In the genomic region with DNA sequence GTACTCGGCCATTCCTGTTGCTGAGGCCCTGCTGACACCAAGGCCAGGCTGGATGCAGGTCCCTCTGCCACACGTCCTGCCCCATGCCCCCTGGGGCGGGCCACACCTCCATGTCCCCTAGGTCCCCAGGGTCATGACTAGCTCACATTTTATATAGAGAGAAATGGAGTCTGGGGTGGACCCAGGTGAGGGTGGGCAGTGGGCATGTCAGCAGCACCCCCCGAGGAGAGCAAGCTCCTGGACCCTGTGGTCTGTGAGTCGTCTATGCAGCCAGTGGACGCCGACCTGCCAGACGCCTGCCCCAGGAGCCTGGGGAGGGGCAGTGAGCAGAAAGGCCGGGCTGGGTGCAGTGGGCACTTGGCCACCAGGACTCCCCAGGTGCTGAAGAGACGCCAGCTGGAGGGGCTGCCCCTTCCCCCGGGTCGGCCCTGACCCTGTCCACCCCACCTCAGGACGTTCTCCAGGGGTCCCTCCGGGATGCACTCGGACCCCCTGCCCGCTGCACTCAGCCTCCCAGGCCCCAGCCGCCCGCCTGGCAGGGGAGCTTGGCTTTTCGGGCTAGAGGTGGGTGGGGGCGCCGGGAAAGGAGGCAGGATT, we compare ENCODE assay signal across 7 cellular contexts. TPM values are rescaled to one million over a fixed set of nuclear protein-coding genes. Genes with fewer than 3 reads are reported as not detected.
DNase-seq lines count a peak whose midpoint lies in the region; ATAC-seq and TF ChIP-seq lines count a peak whose summit lies in the region.
"Had no signal": no experiment of that assay in that cellular context is flagged by ENCODE, and none has a peak within 500 bp of the region (broad histone marks: within the 10 kb centered on the region; RNA-seq: fewer than 3 reads in every experiment).

No MANE protein-coding gene starts in this region.

- intact Hi-C loops in IMR-90 (cut with micrococcal nuclease) (loop anchor here (2.0 kb wide), 1 partner anchor 15 kb away; no protein-coding TSS in a partner anchor), gastrocnemius medialis (cut with DNase I; ENCODE audit: low total_unique reads) (loop anchor here (1.0 kb wide), 1 partner anchor 35 kb away; no protein-coding TSS in a partner anchor)

- peak overlapping the region; percentile 75 for H4K91ac ChIP-seq in IMR-90 (ENCODE audit: insufficient read depth, low read depth, low read length)

- peak overlapping the region; percentile 87 for H2AK5ac ChIP-seq in IMR-90 (ENCODE audit: low read depth, low read length)

- peak overlapping the region; percentile 60 for H2BK120ac ChIP-seq in IMR-90 (ENCODE audit: low read depth, low read length)

- no peak for DNase-seq in IMR-90
- peak; percentile 50 for DNase-seq in cerebellar cortex (ENCODE audit: low spot score)
- no peak for DNase-seq in gastrocnemius medialis
- no peak for DNase-seq in BE2C
- DNase-seq: NCI-H524 treated with DMSO at 0.1 percent for 48 hours had no signal

- POLR2A ChIA-PET in IMR-90 (lab: Charles Lee; ENCODE audit: unreplicated experiment): interaction anchor here (0.6 kb wide), 1 partner anchor 13 kb away, joined by 3 read pairs; no protein-coding TSS in a partner anchor

- peak overlapping the region; percentile 88 for H2AK9ac ChIP-seq in IMR-90 (replicated peaks; ENCODE audit: low read depth, low read length, poor library complexity)

- H4K8ac ChIP-seq in IMR-90 (ENCODE audit: low read depth in 2 of 2, low read length in 2 of 2): no peak overlapping the region; a peak in 1 of 4 replicates

- H2BK15ac ChIP-seq in IMR-90 (ENCODE audit: low read depth, low read length): peak overlapping the region; percentile 79; the same call in 1 of the 3 replicates

- H3K14ac ChIP-seq in IMR-90 (replicated peaks; ENCODE audit: low read depth, low read length): no peak overlapping the region

- H3K27me3 ChIP-seq in IMR-90 (ENCODE audit: control insufficient read depth, insufficient read depth, low read length) (no peaks in the 10 kb centered on the region), gastrocnemius medialis (peaks cover 61 to 75% (median 73%) of the 10 kb centered on the region in 3 donors), BE2C (peaks cover 5% of the 10 kb centered on the region; the same call in 1 of the 2 replicates)

- H3K9me3 ChIP-seq in IMR-90 (ENCODE audit: control insufficient read depth, insufficient read depth, low read length) (no peaks in the 10 kb centered on the region), gastrocnemius medialis (no peaks in the 10 kb centered on the region), BE2C (no peaks in the 10 kb centered on the region)

- WGBS in IMR-90 (ENCODE audit: extremely low coverage in 2 of 2, insufficient read length in 1 of 2), 2 experiments: 61% methylated on average over 5 of the region's 21 CpGs; no CpG with 5 or more reads in 1 of the 2 experiments

- peak overlapping the region; percentile 78; the same call in 1 of the 2 replicates for H3K4ac ChIP-seq in IMR-90 (ENCODE audit: low read depth, low read length)

- H3K79me1 ChIP-seq in IMR-90 (ENCODE audit: low read depth in 1 of 2, low read length in 2 of 2): 0 out of 4 replicates have a peak, but pooled peaks cover 0 to 5% of the 10 kb centered on the region in 2 experiments

- no peak overlapping the region for H3K23ac ChIP-seq in IMR-90 (ENCODE audit: low read depth, low read length)

- H3K4me3 ChIP-seq in IMR-90 (ENCODE audit: insufficient read depth, low read depth, low read length) (no peak overlapping the region), gastrocnemius medialis (peak overlapping the region; percentile 23 to 68 (median 50)), BE2C (ENCODE audit: low read depth, low read length) (no peak overlapping the region)

- peak overlapping the region; percentile 51 for H2AFZ ChIP-seq in IMR-90 (replicated peaks; ENCODE audit: low read length, poor library complexity)

- no peak overlapping the region for H3K56ac ChIP-seq in IMR-90 (ENCODE audit: extremely low read depth, insufficient read depth, low read length)

- TF ChIP-seq POLR2A in IMR-90 (IDR thresholded peaks at IDR 0.05; ENCODE audit: low read depth, low read length) (no peak), gastrocnemius medialis (IDR thresholded peaks at IDR 0.05) (no peak)

- no TSS peak for BruUV-seq in IMR-90 (replicated peaks; lab: Mats Ljungman, UMichigan)

- dilution Hi-C loops in IMR-90 (cut with HindIII; ENCODE audit: low sequenced_read_pairs, unreplicated experiment): no loop called here

- H3K9ac ChIP-seq in IMR-90 (ENCODE audit: low read depth, low read length): no peak overlapping the region

- peak overlapping the region; percentile 41 for H2BK5ac ChIP-seq in IMR-90 (ENCODE audit: low read depth, low read length, poor library complexity, severe bottlenecking)

- H3K18ac ChIP-seq in IMR-90 (ENCODE audit: low read depth, low read length): no peak overlapping the region; the same call in 1 of the 2 replicates

- ATAC-seq in IMR-90 (ENCODE audit: low read depth) (no peak), gastrocnemius medialis (peak in 1 of 2 donors; percentile 11), HG02798 (IDR thresholded peaks at IDR 0.05; ENCODE audit: poor library complexity, unreplicated experiment) (no peak)

- no peaks in the 10 kb centered on the region for H3K9me1 ChIP-seq in IMR-90 (ENCODE audit: insufficient read depth, low read length)

- no peak overlapping the region; the same call in 1 of the 2 replicates for H3K27ac ChIP-seq in IMR-90 (ENCODE audit: insufficient read depth, low read length)
- H3K27ac ChIP-seq in gastrocnemius medialis: no peak overlapping the region

- H4K5ac ChIP-seq in IMR-90 (ENCODE audit: low read depth, low read length): 0 out of 2 replicates have a peak overlapping the region, but pooled peaks have one; percentile 27

- H3K36me3 ChIP-seq in IMR-90 (ENCODE audit: control insufficient read depth, insufficient read depth, low read length) (no peaks in the 10 kb centered on the region; the same call in 1 of the 2 replicates), gastrocnemius medialis (no peaks in the 10 kb centered on the region), BE2C (peaks cover 10% of the 10 kb centered on the region)

- peaks cover 8% of the 10 kb centered on the region for H4K20me1 ChIP-seq in IMR-90 (ENCODE audit: insufficient read depth, low read length)

- H2BK20ac ChIP-seq in IMR-90 (ENCODE audit: low read depth, low read length): peak overlapping the region; percentile 35; the same call in 1 of the 2 replicates

- in situ Hi-C loops in IMR-90 (cut with MboI; ENCODE audit: low sequenced_read_pairs): no loop called here
- in situ Hi-C loops in gastrocnemius medialis (cut with MboI; ENCODE audit: low sequenced_read_pairs in 4 of 4): no loop called here

- H3K4me2 ChIP-seq in IMR-90 (ENCODE audit: low read depth, low read length): peak overlapping the region; percentile 65; the same call in 1 of the 2 replicates

- H3K4me1 ChIP-seq in IMR-90 (ENCODE audit: control insufficient read depth, insufficient read depth, low read length): peaks cover 42% of the 10 kb centered on the region
- peaks cover 12 to 24% of the 10 kb centered on the region in 2 donors for H3K4me1 ChIP-seq in gastrocnemius medialis
- peaks cover 63% of the 10 kb centered on the region for H3K4me1 ChIP-seq in BE2C

- CTCF ChIA-PET in IMR-90 (lab: Yijun Ruan, JAX): no interaction called here

- no peak for TF ChIP-seq CTCF in IMR-90 (conservative IDR thresholded peaks at IDR 0.05; ENCODE audit: low read depth, low read length)
- TF ChIP-seq CTCF in gastrocnemius medialis (IDR thresholded peaks at IDR 0.05 in 4 of 5, conservative IDR thresholded peaks at IDR 0.05 in 1 of 5): no peak
- no peak for TF ChIP-seq CTCF in BE2C (IDR thresholded peaks at IDR 0.05; ENCODE audit: low read depth, low read length)

- no peak for TF ChIP-seq RAD21 in IMR-90 (IDR thresholded peaks at IDR 0.05; ENCODE audit: low read length)

TF ChIP-seq in IMR-90, 13 proteins besides CTCF, POLR2A, EP300 and RAD21:
- TF ChIP-seq CHD1 (IDR thresholded peaks at IDR 0.05; ENCODE audit: low read depth, low read length): no peak
- TF ChIP-seq SMC3 (IDR thresholded peaks at IDR 0.05; ENCODE audit: low read depth, low read length): no peak
- TF ChIP-seq MAZ (IDR thresholded peaks at IDR 0.05; ENCODE audit: borderline replicate concordance, low read depth, low read length): no peak

RNA-seq across cellular contexts. Expression of a gene that starts 15.9 kb away (rescaled TPM):
- total RNA-seq in IMR-90 (2012; rRNA removed) (5.9 and 6.9 TPM in 2 replicates), gastrocnemius medialis (under 1 TPM in 2 of 4 donors, not detected in 2; 0.17 to 0.38 TPM)
- 22.9 and 31.9 TPM in 2 replicates for polyA plus RNA-seq in IMR-90 (2012; rRNA removed)
- 7.3 and 10.5 TPM in 2 replicates for polyA plus RNA-seq in IMR-90 (2012; cell fraction: cytosol; rRNA removed)
- 30.0 and 141 TPM in 2 replicates for polyA plus RNA-seq in IMR-90 (2012; cell fraction: nucleus; rRNA removed; ENCODE audit: low replicate concordance)
- polyA plus RNA-seq in BE2C (2012; ENCODE audit: insufficient read depth, insufficient read length, low read depth): 1.9 TPM
- total RNA-seq: subcutaneous adipose tissue had no signal

RNA-seq across cellular contexts. Expression of a gene that starts 19.4 kb away (rescaled TPM):
- total RNA-seq in IMR-90 (2012; rRNA removed) (105 and 106 TPM in 2 replicates), gastrocnemius medialis (100 to 1,000 TPM in 1 of 4 donors, 10 to 100 TPM in 3; 47.4 to 115 (median 74.2) TPM)
- 74.2 and 75.7 TPM in 2 replicates for polyA plus RNA-seq in IMR-90 (2012; rRNA removed)
- polyA plus RNA-seq in IMR-90 (2012; cell fraction: cytosol; rRNA removed): 54.0 and 63.6 TPM in 2 replicates
- polyA plus RNA-seq in IMR-90 (2012; cell fraction: nucleus; rRNA removed; ENCODE audit: low replicate concordance): 86.7 and 138 TPM in 2 replicates
- 253 TPM for polyA plus RNA-seq in BE2C (2012; ENCODE audit: insufficient read depth, insufficient read length, low read depth)

RNA-seq across cellular contexts. Expression of a gene that starts 20.8 kb away (rescaled TPM):
- total RNA-seq in IMR-90 (2012; rRNA removed) (3.4 and 3.6 TPM in 2 replicates), gastrocnemius medialis (1 to 10 TPM; 1.3 to 5.7 (median 2.3) TPM)
- polyA plus RNA-seq in IMR-90 (2012; rRNA removed): 41.0 and 50.7 TPM in 2 replicates
- 14.1 and 16.5 TPM in 2 replicates for polyA plus RNA-seq in IMR-90 (2012; cell fraction: cytosol; rRNA removed)
- 305 and 1,032 TPM in 2 replicates for polyA plus RNA-seq in IMR-90 (2012; cell fraction: nucleus; rRNA removed; ENCODE audit: low replicate concordance)
- polyA plus RNA-seq in BE2C (2012; ENCODE audit: insufficient read depth, insufficient read length, low read depth): 127 TPM

RNA-seq across cellular contexts. Expression of a gene that starts 26.7 kb away (rescaled TPM):
- total RNA-seq in IMR-90 (2012; rRNA removed) (0.28 and 0.54 TPM in 2 replicates), gastrocnemius medialis (under 1 TPM in 1 of 4 donors, not detected in 3; 0.23 TPM)
- 2.1 and 2.3 TPM in 2 replicates for polyA plus RNA-seq in IMR-90 (2012; rRNA removed)
- 0.66 and 1.7 TPM in 2 replicates for polyA plus RNA-seq in IMR-90 (2012; cell fraction: cytosol; rRNA removed)
- 8.1 and 24.8 TPM in 2 replicates for polyA plus RNA-seq in IMR-90 (2012; cell fraction: nucleus; rRNA removed; ENCODE audit: low replicate concordance)
- not detected for polyA plus RNA-seq in BE2C (2012; ENCODE audit: insufficient read depth, insufficient read length, low read depth)

RNA-seq across cellular contexts. Expression of a gene that starts 42.3 kb away (rescaled TPM):
- not detected in 2 replicates for total RNA-seq in IMR-90 (2012; rRNA removed)
- not detected in 2 replicates for polyA plus RNA-seq in IMR-90 (2012; rRNA removed)
- polyA plus RNA-seq in IMR-90 (2012; cell fraction: cytosol; rRNA removed): not detected in 2 replicates
- 0.02 and 0.03 TPM in 2 replicates for polyA plus RNA-seq in IMR-90 (2012; cell fraction: nucleus; rRNA removed; ENCODE audit: low replicate concordance)
- 100 to 1,000 TPM in 2 of 4 donors, 10 to 100 TPM in 2; 38.9 to 218 (median 98.8) TPM for total RNA-seq in gastrocnemius medialis
- not detected for polyA plus RNA-seq in BE2C (2012; ENCODE audit: insufficient read depth, insufficient read length, low read depth)

Comparison
In these comparisons a context has a peak if more than half of its experiments do, and no peak if none do; other contexts are left out.
1. H3K4me3 ChIP-seq: peak in gastrocnemius medialis (4 of 4); none in IMR-90 (single experiment) and BE2C (single experiment).